ENCODE assay signal across 10 cellular contexts in the genomic region with DNA sequence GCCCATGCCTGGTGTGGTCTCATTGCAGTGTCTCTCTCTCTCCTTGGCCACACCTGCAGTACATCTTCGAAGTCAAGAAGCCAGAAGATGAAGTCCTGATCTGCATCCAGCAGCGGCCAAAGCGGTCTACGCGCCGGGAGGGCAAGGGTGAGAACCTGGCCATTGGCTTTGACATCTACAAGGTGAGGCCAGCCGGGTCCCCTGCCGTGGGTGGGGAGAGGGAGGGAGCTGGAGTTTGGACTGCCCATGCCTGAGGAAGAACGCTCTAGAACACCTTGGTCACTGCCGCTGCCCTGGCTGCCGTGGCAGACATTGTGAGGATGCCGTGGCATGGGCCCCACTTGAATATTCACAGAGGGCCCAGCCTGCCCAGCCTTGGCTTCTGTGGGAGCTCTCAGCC. TPM values are rescaled to one million over a fixed set of nuclear protein-coding genes. Genes with fewer than 3 reads are reported as not detected.
"Had no signal": no experiment of that assay in that cellular context is flagged by ENCODE, and none has a peak within 500 bp of the region (broad histone marks: within the 10 kb centered on the region; RNA-seq: fewer than 3 reads in every experiment).

No MANE protein-coding gene starts in this region.

- H3K4me3 ChIP-seq: GM23248, HAP-1, K562 had no signal

- FAIRE-seq: HTR-8/SVneo, K562 had no signal

- H3K36me3 ChIP-seq: HAP-1 had no signal

- H3K9me3 ChIP-seq: HAP-1 had no signal

- H3K4me1 ChIP-seq: HAP-1 had no signal

- H3K27ac ChIP-seq: GM23248 had no signal

- DNase-seq: GM23248, GOT3, H7, HFFc6, IMR-90 had no signal

- ATAC-seq: HCT116, K562 had no signal

- H3K9ac ChIP-seq: GM23248 had no signal

- H2AFZ ChIP-seq: GM23248 had no signal

RNA-seq across cellular contexts. Expression of a gene that starts 9.1 kb away (rescaled TPM):
- total RNA-seq: GM23248, IMR-90 had no signal
- polyA plus RNA-seq: GM23248 had no signal

RNA-seq across cellular contexts. Expression of a gene that starts 16.3 kb away (rescaled TPM):
- total RNA-seq: GM23248, H4, H7, IMR-90, K562 had no signal
- polyA plus RNA-seq: GM23248, K562 had no signal
